ENCODE assay signal across 39 cellular contexts in genomic region chr10:22942437-22942836, GRCh38. TPM values are rescaled to one million over a fixed set of nuclear protein-coding genes. Genes with fewer than 3 reads are reported as not detected.
"Had no signal": no experiment of that assay in that cellular context is flagged by ENCODE, and none has a peak within 500 bp of the region (broad histone marks: within the 10 kb centered on the region; RNA-seq: fewer than 3 reads in every experiment).

No MANE protein-coding gene starts in this region.

- H3K4me1 Mint-ChIP-seq: activated naive CD4-positive, alpha-beta T cell treated with anti-CD3 and anti-CD28 coated beads, Interleukin-2, amount 10 ng/mL, durations not matched to agents 7 days and 5 days; activated naive CD4-positive, alpha-beta T cell treated with anti-CD3 and anti-CD28 coated beads, Interleukin-2, amount 50 U/mL, for 24 hours; brain had no signal

- H3K9me3 ChIP-seq: adrenal gland, ascending aorta, body of pancreas had no signal

- H3K27ac ChIP-seq: adrenal gland, ascending aorta, body of pancreas, brain microvascular endothelial cell, breast epithelium, cardiac muscle cell had no signal

- H3K4me3 Mint-ChIP-seq: activated naive CD4-positive, alpha-beta T cell treated with anti-CD3 and anti-CD28 coated beads for 36 hours; activated naive CD4-positive, alpha-beta T cell treated with anti-CD3 and anti-CD28 coated beads, Interleukin-2, amount 10 ng/mL, durations not matched to agents 7 days and 5 days; activated naive CD4-positive, alpha-beta T cell treated with anti-CD3 and anti-CD28 coated beads, Interleukin-2, amount 50 U/mL, for 24 hours; activated naive CD8-positive, alpha-beta T cell; activated naive CD8-positive, alpha-beta T cell treated with anti-CD3 and anti-CD28 coated beads for 36 hours; activated naive CD8-positive, alpha-beta T cell treated with anti-CD3 and anti-CD28 coated beads, Interleukin-2, amount 10 ng/mL, durations not matched to agents 7 days and 5 days; activated naive CD8-positive, alpha-beta T cell treated with anti-CD3 and anti-CD28 coated beads, Interleukin-2, amount 50 U/mL, for 24 hours; activated T-cell treated with anti-CD3 and anti-CD28 coated beads, Interleukin-2, amount 50 U/mL, for 4 hours; activated T-cell treated with anti-CD3 and anti-CD28 coated beads, Interleukin-2, amount 50 U/mL, for 72 hours; activated T-helper 1 cell treated with anti-CD3 and anti-CD28 coated beads, Interleukin-12 subunit alpha, Interleukin-12 subunit beta, Interleukin-2, Interleukin-4 antibody, amounts not matched to agents 30 ng/mL and 10 ng/mL and 1 ng/mL, durations not matched to agents 14 hours and 24 hours and 36 hours; activated T-helper 17 cell treated with anti-CD3 and anti-CD28 coated beads, Interleukin-2, amount 50 U/mL, for 72 hours; brain; central memory CD8-positive, alpha-beta T cell had no signal

- H3K4me3 ChIP-seq: adrenal gland, body of pancreas, breast epithelium, cardiac muscle cell had no signal

- H3K4me1 ChIP-seq: adrenal gland, ascending aorta, body of pancreas, breast epithelium had no signal

- DNase-seq: activated effector memory CD4-positive, alpha-beta T cell treated with anti-CD3 and anti-CD28 coated beads, Interleukin-2, amount 50 U/mL, for 16 hours; activated effector memory CD4-positive, alpha-beta T cell treated with Interleukin-2 at 50 U/mL for 16 hours; activated gamma-delta T cell; activated gamma-delta T cell treated with Interleukin-2 at 50 U/mL for 16 hours; activated naive CD4-positive, alpha-beta T cell; activated naive CD4-positive, alpha-beta T cell treated with anti-CD3 and anti-CD28 coated beads for 36 hours; activated naive CD4-positive, alpha-beta T cell treated with anti-CD3 and anti-CD28 coated beads, Interleukin-2, amount 10 ng/mL, durations not matched to agents 7 days and 5 days; activated naive CD4-positive, alpha-beta T cell treated with anti-CD3 and anti-CD28 coated beads, Interleukin-2, amount 50 U/mL, for 16 hours; activated naive CD4-positive, alpha-beta T cell treated with Interleukin-2 at 50 U/mL for 16 hours; activated naive CD8-positive, alpha-beta T cell treated with anti-CD3 and anti-CD28 coated beads for 36 hours; activated naive CD8-positive, alpha-beta T cell treated with anti-CD3 and anti-CD28 coated beads, Interleukin-2, amount 10 ng/mL, durations not matched to agents 7 days and 5 days; activated naive CD8-positive, alpha-beta T cell treated with anti-CD3 and anti-CD28 coated beads, Interleukin-2, amount 50 U/mL, for 24 hours; activated T-cell treated with anti-CD3 and anti-CD28 coated beads, Interleukin-2, amount 50 U/mL, for 4 hours; activated T-cell treated with anti-CD3 and anti-CD28 coated beads, Interleukin-2, amount 50 U/mL, for 48 hours; activated T-cell treated with anti-CD3 and anti-CD28 coated beads, Interleukin-2, amount 50 U/mL, for 72 hours; adrenal gland; amniotic stem cell; amygdala; anterior cingulate cortex; aorta; body of pancreas; brain microvascular endothelial cell; caudate nucleus; central memory CD4-positive, alpha-beta T cell; cerebellar nuclear complex had no signal

- H3K27me3 Mint-ChIP-seq: activated naive CD4-positive, alpha-beta T cell treated with anti-CD3 and anti-CD28 coated beads, Interleukin-2, amount 10 ng/mL, durations not matched to agents 7 days and 5 days; activated naive CD4-positive, alpha-beta T cell treated with anti-CD3 and anti-CD28 coated beads, Interleukin-2, amount 50 U/mL, for 24 hours; activated naive CD8-positive, alpha-beta T cell; activated naive CD8-positive, alpha-beta T cell treated with anti-CD3 and anti-CD28 coated beads for 36 hours; activated naive CD8-positive, alpha-beta T cell treated with anti-CD3 and anti-CD28 coated beads, Interleukin-2, amount 10 ng/mL, durations not matched to agents 7 days and 5 days had no signal

- H3K27me3 ChIP-seq: adrenal gland, ascending aorta, body of pancreas, brain microvascular endothelial cell, breast epithelium, cardiac muscle cell had no signal

- H3K36me3 ChIP-seq: adrenal gland, ascending aorta, brain microvascular endothelial cell, breast epithelium, cardiac muscle cell had no signal

- FAIRE-seq: astrocyte, bronchial epithelial cell, colon had no signal

- H3K9me3 Mint-ChIP-seq: central memory CD8-positive, alpha-beta T cell had no signal

- H3K36me3 Mint-ChIP-seq: activated naive CD4-positive, alpha-beta T cell treated with anti-CD3 and anti-CD28 coated beads, Interleukin-2, amount 10 ng/mL, durations not matched to agents 7 days and 5 days; activated naive CD4-positive, alpha-beta T cell treated with anti-CD3 and anti-CD28 coated beads, Interleukin-2, amount 50 U/mL, for 24 hours; brain had no signal

- H3K27ac Mint-ChIP-seq: activated naive CD4-positive, alpha-beta T cell treated with anti-CD3 and anti-CD28 coated beads for 36 hours; activated naive CD4-positive, alpha-beta T cell treated with anti-CD3 and anti-CD28 coated beads, Interleukin-2, amount 10 ng/mL, durations not matched to agents 7 days and 5 days; activated naive CD4-positive, alpha-beta T cell treated with anti-CD3 and anti-CD28 coated beads, Interleukin-2, amount 50 U/mL, for 24 hours; activated naive CD4-positive, alpha-beta T cell treated with anti-CD3 and anti-CD28 coated beads, Interleukin-2, amount 50 U/mL, for 72 hours; activated naive CD8-positive, alpha-beta T cell; activated naive CD8-positive, alpha-beta T cell treated with anti-CD3 and anti-CD28 coated beads for 36 hours; activated naive CD8-positive, alpha-beta T cell treated with anti-CD3 and anti-CD28 coated beads, Interleukin-2, amount 10 ng/mL, durations not matched to agents 7 days and 5 days; activated naive CD8-positive, alpha-beta T cell treated with anti-CD3 and anti-CD28 coated beads, Interleukin-2, amount 50 U/mL, for 24 hours; activated T-cell treated with anti-CD3 and anti-CD28 coated beads, Interleukin-2, amount 50 U/mL, for 72 hours; activated T-helper 1 cell treated with anti-CD3 and anti-CD28 coated beads, Interleukin-12 subunit alpha, Interleukin-12 subunit beta, Interleukin-2, Interleukin-4 antibody, amounts not matched to agents 30 ng/mL and 10 ng/mL and 1 ng/mL, durations not matched to agents 14 hours and 24 hours and 36 hours; activated T-helper 17 cell treated with anti-CD3 and anti-CD28 coated beads, Interleukin-2, amount 50 U/mL, for 72 hours; activated T-helper 2 cell treated with anti-CD3 and anti-CD28 coated beads, Interferon-gamma antibody, Interleukin-2, Interleukin-4, amounts not matched to agents 10 μg/mL and 5 μg/mL and 100 μg/mL, durations not matched to agents 14 hours and 24 hours and 36 hours; brain had no signal

- ATAC-seq: activated naive CD4-positive, alpha-beta T cell treated with anti-CD3 and anti-CD28 coated beads, Interleukin-2, amount 50 U/mL, for 72 hours; activated naive CD8-positive, alpha-beta T cell treated with anti-CD3 and anti-CD28 coated beads, Interleukin-2, amount 50 U/mL, for 24 hours; activated T-cell treated with anti-CD3 and anti-CD28 coated beads, Interleukin-2, amount 50 U/mL, for 4 hours; activated T-cell treated with anti-CD3 and anti-CD28 coated beads, Interleukin-2, amount 50 U/mL, for 72 hours; activated T-helper 17 cell treated with anti-CD3 and anti-CD28 coated beads, Interleukin-2, amount 50 U/mL, for 72 hours; body of pancreas had no signal

RNA-seq across cellular contexts. Expression of gene ARMC3, which starts 14.6 kb away (rescaled TPM):
- total RNA-seq: activated naive CD4-positive, alpha-beta T cell treated with anti-CD3 and anti-CD28 coated beads for 36 hours; activated naive CD4-positive, alpha-beta T cell treated with anti-CD3 and anti-CD28 coated beads, Interleukin-2, amount 50 U/mL, for 72 hours; activated naive CD8-positive, alpha-beta T cell treated with anti-CD3 and anti-CD28 coated beads, Interleukin-2, amount 10 ng/mL, durations not matched to agents 7 days and 5 days; activated T-cell treated with anti-CD3 and anti-CD28 coated beads, Interleukin-2, amount 50 U/mL, for 4 hours; activated T-cell treated with anti-CD3 and anti-CD28 coated beads, Interleukin-2, amount 50 U/mL, for 72 hours; activated T-helper 1 cell treated with anti-CD3 and anti-CD28 coated beads, Interleukin-12 subunit alpha, Interleukin-12 subunit beta, Interleukin-2, Interleukin-4 antibody, amounts not matched to agents 30 ng/mL and 10 ng/mL and 1 ng/mL, durations not matched to agents 14 hours and 24 hours and 36 hours; activated T-helper 17 cell treated with anti-CD3 and anti-CD28 coated beads, Interleukin-2, amount 50 U/mL, for 72 hours; activated T-helper 2 cell treated with anti-CD3 and anti-CD28 coated beads, Interferon-gamma antibody, Interleukin-2, Interleukin-4, amounts not matched to agents 10 μg/mL and 5 μg/mL and 100 μg/mL, durations not matched to agents 14 hours and 24 hours and 36 hours; adrenal gland; aorta; ascending aorta; cardiac muscle cell had no signal
- polyA plus RNA-seq: adrenal gland, cardiac muscle cell had no signal
